Comparison of ENCODE assay signal across 26 cellular contexts in the genomic region with DNA sequence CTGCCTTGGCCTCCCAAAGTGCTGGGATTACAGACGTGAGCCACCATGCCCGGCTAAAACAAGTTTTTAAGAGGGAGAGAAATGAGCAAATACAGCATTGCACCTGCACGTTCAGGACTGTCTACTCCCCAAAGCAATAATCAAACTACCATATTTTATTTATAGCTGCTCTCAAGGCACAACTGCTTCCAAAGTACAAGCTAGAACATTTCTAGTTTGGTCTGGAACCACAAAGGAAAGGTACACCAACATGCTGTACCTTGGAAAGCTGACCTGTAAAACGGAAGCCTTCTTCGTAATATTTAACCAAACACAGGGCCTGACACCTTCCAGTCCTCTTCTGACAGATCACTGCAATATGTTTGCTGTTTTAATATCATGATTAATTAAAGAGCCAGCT.
"Had no signal": no experiment of that assay in that cellular context is flagged by ENCODE, and none has a peak within 500 bp of the region (broad histone marks: within the 10 kb centered on the region; RNA-seq: fewer than 3 reads in every experiment).

No MANE protein-coding gene starts in this region.

- FAIRE-seq: keratinocyte, urothelium cell line had no signal

- ATAC-seq: left cardiac atrium; naive thymus-derived CD4-positive, alpha-beta T cell; natural killer cell treated with Interleukin-12 subunit alpha and Interleukin-12 subunit beta and Interleukin-15 and Interleukin-18, amount 100 ng/mL, for 72 hours; right cardiac atrium; sciatic nerve; stimulated activated effector memory CD8-positive, alpha-beta T cell treated with anti-CD3 and anti-CD28 coated beads, Interleukin-12 subunit alpha, Interleukin-12 subunit beta, amount 100 ng/mL, for 72 hours; upper lobe of right lung had no signal

- H3K27me3 ChIP-seq: ovary, spleen, suprapubic skin, tibial artery, upper lobe of right lung had no signal

- H3K27ac ChIP-seq: left ventricle myocardium inferior, ovary, prostate gland, skin epidermis, spleen, suprapubic skin, thoracic aorta, tibial artery, upper lobe of right lung had no signal

- DNase-seq: hippocampal formation; kidney glomerular epithelial cell; left cardiac atrium; left ventricle myocardium inferior; mesendoderm; naive thymus-derived CD4-positive, alpha-beta T cell; ovary; posterior cingulate gyrus; retina; right cardiac atrium; spleen; stimulated activated CD4-positive, alpha-beta T cell treated with anti-CD3 and anti-CD28 coated beads, Interleukin-4, amount 100 ng/mL, for 24 hours; stimulated activated naive CD4-positive, alpha-beta T cell; tibial artery; trophoblast cell; upper lobe of right lung had no signal

- H3K36me3 ChIP-seq: left ventricle myocardium inferior, ovary, prostate gland, spleen, suprapubic skin, thoracic aorta, tibial artery, upper lobe of right lung had no signal

- H3K4me1 ChIP-seq: prostate gland had no signal

- H3K9me3 ChIP-seq: left ventricle myocardium inferior, ovary, prostate gland, spleen, suprapubic skin, thoracic aorta, tibial artery, upper lobe of right lung had no signal

- H3K4me3 ChIP-seq: left ventricle myocardium inferior, lung, ovary, prostate gland, skin epidermis, spleen, suprapubic skin, thoracic aorta, tibial artery, upper lobe of right lung had no signal
